In genomic region chr6:114096553-114097172, GRCh38 we compare ENCODE assay signal across 8 cellular contexts.
DNase-seq lines count a peak whose midpoint lies in the region; ATAC-seq and TF ChIP-seq lines count a peak whose summit lies in the region.

No MANE protein-coding gene starts in this region.

- TF ChIP-seq CTCF in left ventricle myocardium inferior (IDR thresholded peaks at IDR 0.05; ENCODE audit: borderline replicate concordance), result peak; percentile 81
- peak; percentile 32 to 33 (median 32) for TF ChIP-seq CTCF in breast epithelium (IDR thresholded peaks at IDR 0.05)
- TF ChIP-seq CTCF in mucosa of descending colon (IDR thresholded peaks at IDR 0.05), result peak; percentile 34

- no peak for DNase-seq in left ventricle myocardium inferior
- no peak for DNase-seq in left ventricle myocardium superior
- DNase-seq in HEK293T (ENCODE audit: extremely low spot score), result peak; percentile 35
- peak; percentile 38 for DNase-seq in NCI-H345 treated with DMSO at 0.1 percent for 48 hours (lab: John Stamatoyannopoulos, UW; ENCODE audit: unreplicated experiment)
- DNase-seq in breast epithelium (ENCODE audit: low spot score in 2 of 2), result no peak
- DNase-seq in mucosa of descending colon, result peak in 1 of 3 donors; percentile 43
- no peak for DNase-seq in 8988T

- TF ChIP-seq POLR2A in breast epithelium (IDR thresholded peaks at IDR 0.05), result no peak

- CTCF ChIA-PET in HEK293T (lab: Yijun Ruan, JAX), result no interaction called here

- ATAC-seq in left ventricle myocardium superior (no peak), mucosa of descending colon (peak; percentile 36), HG03521 (IDR thresholded peaks at IDR 0.05; ENCODE audit: unreplicated experiment) (no peak)

- H3K27ac ChIP-seq in left ventricle myocardium inferior (replicated peaks) (no peak overlapping the region), breast epithelium (no peak overlapping the region)

- POLR2A ChIA-PET in HEK293T (lab: Yijun Ruan, JAX), result no interaction called here

- intact Hi-C loops in left ventricle myocardium inferior (cut with micrococcal nuclease) (no loop called here), left ventricle myocardium superior (cut with micrococcal nuclease) (no loop called here), breast epithelium (cut with DNase I; ENCODE audit: low total_unique reads) (no loop called here), mucosa of descending colon (cut with DNase I, micrococcal nuclease) (no loop called here)

- no peaks in the 10 kb centered on the region for H3K4me1 ChIP-seq in left ventricle myocardium inferior
- no peaks in the 10 kb centered on the region for H3K4me1 ChIP-seq in breast epithelium
- H3K4me1 ChIP-seq in mucosa of descending colon (ENCODE audit: low read depth), result no peaks in the 10 kb centered on the region

- H3K9me3 ChIP-seq in left ventricle myocardium inferior (replicated peaks) (no peaks in the 10 kb centered on the region), breast epithelium (no peaks in the 10 kb centered on the region), mucosa of descending colon (no peaks in the 10 kb centered on the region)

- H3K4me3 ChIP-seq in left ventricle myocardium inferior (no peak overlapping the region), breast epithelium (no peak overlapping the region), mucosa of descending colon (no peak overlapping the region)

- H3K27me3 ChIP-seq in left ventricle myocardium inferior (ENCODE audit: low read depth) (no peaks in the 10 kb centered on the region), breast epithelium (no peaks in the 10 kb centered on the region)

- H3K36me3 ChIP-seq in left ventricle myocardium inferior (no peaks in the 10 kb centered on the region), breast epithelium (no peaks in the 10 kb centered on the region), mucosa of descending colon (ENCODE audit: low read depth) (no peaks in the 10 kb centered on the region)

TF ChIP-seq in HEK293T, 16 proteins besides CTCF, POLR2A, EP300 and RAD21:
- TF ChIP-seq SP1 (IDR thresholded peaks at IDR 0.05) (no peak), FOXA1 (IDR thresholded peaks at IDR 0.05) (no peak), FOXK2 (IDR thresholded peaks at IDR 0.05) (no peak), ARNT (IDR thresholded peaks at IDR 0.05) (no peak), NFRKB (IDR thresholded peaks at IDR 0.05) (no peak), LEF1 (IDR thresholded peaks at IDR 0.05; ENCODE audit: borderline replicate concordance) (no peak)

Comparison
In these comparisons a context has a peak if more than half of its experiments do, and no peak if none do; other contexts are left out.
1. DNase-seq: peak in HEK293T (single experiment) and NCI-H345 treated with DMSO at 0.1 percent for 48 hours (single experiment); none in left ventricle myocardium inferior (single experiment), left ventricle myocardium superior (single experiment), breast epithelium (0 of 2) and 8988T (single experiment).
2. Peak in every context shown above with its lines, with median percentiles within 50 percentile points of each other: CTCF ChIP-seq.